ENCODE assay signal across 1 cellular context in the genomic region with DNA sequence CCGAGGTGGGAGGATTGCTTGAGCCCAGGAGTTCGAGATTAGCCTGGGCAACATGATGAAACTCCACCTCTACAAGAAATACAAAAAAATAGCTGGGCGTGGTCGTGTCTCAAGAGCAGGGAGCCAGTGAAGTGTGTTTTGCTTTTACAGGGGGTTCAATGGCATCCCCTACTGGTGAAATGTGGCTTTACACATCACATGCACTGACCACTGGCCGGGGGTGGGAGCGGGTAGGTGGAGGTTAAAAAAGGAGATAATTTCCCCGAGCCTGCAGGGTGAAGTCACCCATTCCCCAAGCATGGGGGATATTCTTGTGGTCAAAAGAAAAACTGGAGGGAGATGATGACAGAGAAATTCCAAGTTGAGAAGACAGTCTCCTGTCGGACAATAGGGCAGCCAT.
TF ChIP-seq lines count a peak whose summit lies in the region.

No MANE protein-coding gene starts in this region.

TF ChIP-seq in GM12878, 131 proteins besides CTCF, POLR2A, EP300 and RAD21 (continued from another document):
- TF ChIP-seq MAX (IDR thresholded peaks at IDR 0.05; ENCODE audit: low read depth, low read length) (no peak), MEF2A (IDR thresholded peaks at IDR 0.05; ENCODE audit: insufficient read depth, low read depth, low read length) (no peak), NFYA (IDR thresholded peaks at IDR 0.05; ENCODE audit: borderline replicate concordance, low read depth, low read length) (no peak), BCL3 (IDR thresholded peaks at IDR 0.05; ENCODE audit: borderline replicate concordance, insufficient read depth, low read depth, low read length, poor library complexity, severe bottlenecking) (no peak), SMAD1 (IDR thresholded peaks at IDR 0.05; ENCODE audit: low read depth, partially characterized antibody) (no peak), EED (IDR thresholded peaks at IDR 0.05; ENCODE audit: low read depth) (no peak), BHLHE40 (IDR thresholded peaks at IDR 0.05; ENCODE audit: borderline replicate concordance in 1 of 2, low read depth in 2 of 2, low read length in 1 of 2) (peak in 1 of 2 experiments; percentile 34; a peak in 1 of 4 replicates), ZNF274 (IDR thresholded peaks at IDR 0.05; ENCODE audit: insufficient read depth, insufficient read length) (no peak), RUNX3 (IDR thresholded peaks at IDR 0.05; ENCODE audit: low read length) (peak; percentile 31; the same call in 1 of the 2 replicates), JUND (IDR thresholded peaks at IDR 0.05; ENCODE audit: low read depth, low read length) (no peak)
